ENCODE assay signal across 8 cellular contexts in genomic region chr2:96260404-96261260, GRCh38. TPM values are rescaled to one million over a fixed set of nuclear protein-coding genes. Genes with fewer than 3 reads are reported as not detected.
DNase-seq lines count a peak whose midpoint lies in the region; ATAC-seq and TF ChIP-seq lines count a peak whose summit lies in the region.

No MANE protein-coding gene starts in this region.

- POLR2A ChIA-PET in CD8-positive, alpha-beta memory T cell (lab: Charles Lee), result no interaction called here

- no peaks in the 10 kb centered on the region for H3K9me3 ChIP-seq in CD8-positive, alpha-beta memory T cell (ENCODE audit: low read length)
- no peaks in the 10 kb centered on the region for H3K9me3 ChIP-seq in osteoblast (ENCODE audit: low read depth, low read length)

- peak in 1 of 5 donors; percentile 29 for DNase-seq in CD8-positive, alpha-beta memory T cell
- DNase-seq in H4 (ENCODE audit: low spot score) (peak; percentile 84), NCI-H524 treated with DMSO at 0.1 percent for 48 hours (lab: John Stamatoyannopoulos, UW) (peak; percentile 69), foreskin fibroblast (peak; percentile 93 to 96), osteoblast (ENCODE audit: insufficient read length, low spot score, missing footprints) (peak; percentile 99), NCI-H2081 treated with DMSO at 0.1 percent for 48 hours (lab: John Stamatoyannopoulos, UW) (no peak)

- H3K4me3 Mint-ChIP-seq in CD8-positive, alpha-beta memory T cell, result peak overlapping the region in 4 of 7 donors; percentile 2 to 24 (median 6)
- H3K4me3 Mint-ChIP-seq in activated T-helper 17 cell treated with anti-CD3 and anti-CD28 coated beads, Interleukin-2, amount 50 U/mL, for 72 hours, result peak overlapping the region; percentile 47

- H2AFZ ChIP-seq in osteoblast (ENCODE audit: low read length), result peak overlapping the region; percentile 25

- CTCF ChIA-PET in CD8-positive, alpha-beta memory T cell (lab: Charles Lee), result interaction anchor here (1.2 to 2.1 kb wide), 2 partner anchors 67 to 122 kb away, joined by 3 to 8 read pairs; partner anchors contain the start of gene ASTL

- peak overlapping the region; percentile 70 for H3K4me2 ChIP-seq in osteoblast (ENCODE audit: insufficient read depth, low read length)

- no peak overlapping the region for H3K27ac ChIP-seq in CD8-positive, alpha-beta memory T cell (ENCODE audit: low read depth, low read length)
- peak overlapping the region; percentile 76 for H3K27ac ChIP-seq in osteoblast (ENCODE audit: low read depth, low read length)

- H3K9me3 Mint-ChIP-seq in CD8-positive, alpha-beta memory T cell, result no peaks in the 10 kb centered on the region
- H3K9me3 Mint-ChIP-seq in activated T-helper 17 cell treated with anti-CD3 and anti-CD28 coated beads, Interleukin-2, amount 50 U/mL, for 72 hours, result no peaks in the 10 kb centered on the region

- peak; percentile 70 for ATAC-seq in activated T-helper 17 cell treated with anti-CD3 and anti-CD28 coated beads, Interleukin-2, amount 50 U/mL, for 72 hours (replicated peaks)
- no peak for ATAC-seq in HG02973 (IDR thresholded peaks at IDR 0.05; ENCODE audit: unreplicated experiment)

- H3K36me3 Mint-ChIP-seq in CD8-positive, alpha-beta memory T cell, result peaks cover 0 to 75% (median 3%) of the 10 kb centered on the region in 3 donors
- peaks cover 70% of the 10 kb centered on the region for H3K36me3 Mint-ChIP-seq in activated T-helper 17 cell treated with anti-CD3 and anti-CD28 coated beads, Interleukin-2, amount 50 U/mL, for 72 hours (ENCODE audit: low read depth)

- H3K27me3 ChIP-seq in CD8-positive, alpha-beta memory T cell (ENCODE audit: insufficient read depth, low read length, poor library complexity, severe bottlenecking), result no peaks in the 10 kb centered on the region
- no peaks in the 10 kb centered on the region for H3K27me3 ChIP-seq in osteoblast (ENCODE audit: insufficient read depth, low read length)

- H3K27me3 Mint-ChIP-seq in CD8-positive, alpha-beta memory T cell, result no peaks in the 10 kb centered on the region
- no peaks in the 10 kb centered on the region for H3K27me3 Mint-ChIP-seq in activated T-helper 17 cell treated with anti-CD3 and anti-CD28 coated beads, Interleukin-2, amount 50 U/mL, for 72 hours

- TF ChIP-seq CTCF in foreskin fibroblast (IDR thresholded peaks at IDR 0.05; ENCODE audit: low read depth, low read length) (peak; percentile 46), osteoblast (IDR thresholded peaks at IDR 0.05; ENCODE audit: extremely low read depth, low read depth, low read length) (peak; percentile 46)

- peak overlapping the region in 7 of 8 donors; percentile 48 to 85 (median 64) for H3K27ac Mint-ChIP-seq in CD8-positive, alpha-beta memory T cell
- H3K27ac Mint-ChIP-seq in activated T-helper 17 cell treated with anti-CD3 and anti-CD28 coated beads, Interleukin-2, amount 50 U/mL, for 72 hours, result peak overlapping the region; percentile 91

- H3K4me1 ChIP-seq in CD8-positive, alpha-beta memory T cell (ENCODE audit: insufficient read depth, low read length), result peaks cover 53% of the 10 kb centered on the region
- peaks cover 60% of the 10 kb centered on the region for H3K4me1 ChIP-seq in osteoblast (ENCODE audit: insufficient read depth, low read length)

- H3K79me2 ChIP-seq in osteoblast (ENCODE audit: insufficient read depth, low read length), result peaks cover 96% of the 10 kb centered on the region

- H3K4me3 ChIP-seq in CD8-positive, alpha-beta memory T cell (ENCODE audit: low read length), result no peak overlapping the region
- no peak overlapping the region for H3K4me3 ChIP-seq in foreskin fibroblast (ENCODE audit: low read depth in 1 of 2, low read length in 2 of 2)
- H3K4me3 ChIP-seq in osteoblast (ENCODE audit: insufficient read depth, low read length), result peak overlapping the region; percentile 29

- H4K20me1 ChIP-seq in osteoblast (ENCODE audit: insufficient read depth, low read length), result peaks cover 45% of the 10 kb centered on the region

- H3K4me1 Mint-ChIP-seq in CD8-positive, alpha-beta memory T cell, result peaks cover 55 to 84% (median 74%) of the 10 kb centered on the region in 3 donors
- H3K4me1 Mint-ChIP-seq in activated T-helper 17 cell treated with anti-CD3 and anti-CD28 coated beads, Interleukin-2, amount 50 U/mL, for 72 hours, result peaks cover 23% of the 10 kb centered on the region

- H3K36me3 ChIP-seq in CD8-positive, alpha-beta memory T cell (ENCODE audit: insufficient read depth, low read length), result peaks cover 7% of the 10 kb centered on the region
- H3K36me3 ChIP-seq in osteoblast (ENCODE audit: insufficient read depth, low read length), result peaks cover 30% of the 10 kb centered on the region

RNA-seq across cellular contexts. Expression of gene TMEM127, which starts 5.2 kb away (rescaled TPM):
- total RNA-seq in CD8-positive, alpha-beta memory T cell, result 10 to 100 TPM; 29.8 to 33.4 TPM
- polyA plus RNA-seq in CD8-positive, alpha-beta memory T cell, result 46.8 TPM
- total RNA-seq in H4 (2014; rRNA removed; shearing (Covaris generic)), result 15.5 and 20.9 TPM in 2 replicates
- total RNA-seq in activated T-helper 17 cell treated with anti-CD3 and anti-CD28 coated beads, Interleukin-2, amount 50 U/mL, for 72 hours, result 10 to 100 TPM; 23.8 to 25.4 TPM
- total RNA-seq in osteoblast, result 55.0 and 56.0 TPM in 2 replicates

RNA-seq across cellular contexts. Expression of gene CIAO1, which starts 5.4 kb away (rescaled TPM):
- total RNA-seq in CD8-positive, alpha-beta memory T cell, result 10 to 100 TPM; 73.8 to 77.9 TPM
- 104 TPM for polyA plus RNA-seq in CD8-positive, alpha-beta memory T cell
- 79.3 and 96.1 TPM in 2 replicates for total RNA-seq in H4 (2014; rRNA removed; shearing (Covaris generic))
- total RNA-seq in activated T-helper 17 cell treated with anti-CD3 and anti-CD28 coated beads, Interleukin-2, amount 50 U/mL, for 72 hours, result 10 to 100 TPM; 71.4 to 81.3 TPM
- 111 and 126 TPM in 2 replicates for total RNA-seq in osteoblast

RNA-seq across cellular contexts. Expression of gene SNRNP200, which starts 44.7 kb away (rescaled TPM):
- total RNA-seq in CD8-positive, alpha-beta memory T cell, result 100 to 1,000 TPM; 203 to 206 TPM
- polyA plus RNA-seq in CD8-positive, alpha-beta memory T cell, result 108 TPM
- total RNA-seq in H4 (2014; rRNA removed; shearing (Covaris generic)), result 28.9 and 30.2 TPM in 2 replicates
- total RNA-seq in activated T-helper 17 cell treated with anti-CD3 and anti-CD28 coated beads, Interleukin-2, amount 50 U/mL, for 72 hours, result 100 to 1,000 TPM; 155 to 198 TPM
- 42.7 and 44.2 TPM in 2 replicates for total RNA-seq in osteoblast

RNA-seq across cellular contexts. Expression of gene STARD7, which starts 52.0 kb away (rescaled TPM):
- 100 to 1,000 TPM; 255 to 256 TPM for total RNA-seq in CD8-positive, alpha-beta memory T cell
- 147 TPM for polyA plus RNA-seq in CD8-positive, alpha-beta memory T cell
- total RNA-seq in H4 (2014; rRNA removed; shearing (Covaris generic)), result 169 and 170 TPM in 2 replicates
- 100 to 1,000 TPM; 140 to 190 TPM for total RNA-seq in activated T-helper 17 cell treated with anti-CD3 and anti-CD28 coated beads, Interleukin-2, amount 50 U/mL, for 72 hours
- 139 and 163 TPM in 2 replicates for total RNA-seq in osteoblast
